Comparison of ENCODE assay signal across 19 cellular contexts in genomic region chr2:8628870-8629209, GRCh38. TPM values are rescaled to one million over a fixed set of nuclear protein-coding genes. Genes with fewer than 3 reads are reported as not detected.
DNase-seq lines count a peak whose midpoint lies in the region; ATAC-seq, FAIRE-seq and TF ChIP-seq lines count a peak whose summit lies in the region.
"Had no signal": no experiment of that assay in that cellular context is flagged by ENCODE, and none has a peak within 500 bp of the region (broad histone marks: within the 10 kb centered on the region; RNA-seq: fewer than 3 reads in every experiment).

No MANE protein-coding gene starts in this region.

- FAIRE-seq in GM12891 (lab: Jason Lieb, UNC): peak; percentile 66

- no peaks in the 10 kb centered on the region for H3K27me3 ChIP-seq in OCI-LY1 (ENCODE audit: insufficient read depth, low read length)
- H3K27me3 ChIP-seq in neural progenitor cell: no peaks in the 10 kb centered on the region
- H3K27me3 ChIP-seq: left lung, suprapubic skin had no signal

- H3K36me3 Mint-ChIP-seq in neural progenitor cell: no peaks in the 10 kb centered on the region
- H3K36me3 Mint-ChIP-seq: naive B cell had no signal

- DNase-seq in GM12891 (ENCODE audit: insufficient read length, low spot score) (no peak), neural progenitor cell (ENCODE audit: low spot score) (no peak), SHP77 treated with DMSO at 0.1 percent for 48 hours (lab: John Stamatoyannopoulos, UW) (no peak)
- DNase-seq in stimulated activated naive CD8-positive, alpha-beta T cell treated with anti-CD3 and anti-CD28 coated beads, Interleukin-15, Interleukin-2, amounts not matched to agents 100 U/mL and 50 U/mL, for 24 hours: no peak
- no peak for DNase-seq in central memory CD4-positive, alpha-beta T cell
- DNase-seq: amygdala, DMS79 treated with DMSO at 0.1 percent for 48 hours, KBM-7, naive B cell, NCI-H1092, retina, WERI-Rb-1 had no signal

- H4K20me1 ChIP-seq in OCI-LY1 (ENCODE audit: insufficient read depth, low read length) (no peaks in the 10 kb centered on the region), neural progenitor cell (ENCODE audit: low read depth) (no peaks in the 10 kb centered on the region)

- H3K27ac Mint-ChIP-seq in neural progenitor cell: peak overlapping the region; percentile 23
- H3K27ac Mint-ChIP-seq: activated T-helper 2 cell treated with anti-CD3 and anti-CD28 coated beads, Interferon-gamma antibody, Interleukin-2, Interleukin-4, amounts not matched to agents 10 μg/mL and 5 μg/mL and 100 μg/mL, durations not matched to agents 14 hours and 24 hours and 36 hours had no signal

- peak overlapping the region; percentile 43 for H3K4me3 ChIP-seq in OCI-LY1 (ENCODE audit: low read depth, low read length, poor library complexity, severe bottlenecking)
- H3K4me3 ChIP-seq in neural progenitor cell: no peak overlapping the region
- H3K4me3 ChIP-seq: left lung, suprapubic skin had no signal

- H3K9ac ChIP-seq in OCI-LY1 (ENCODE audit: low read length) (peak overlapping the region; percentile 64), neural progenitor cell (no peak overlapping the region)

- H3K79me2 ChIP-seq in OCI-LY1 (ENCODE audit: insufficient read depth, low read length) (no peaks in the 10 kb centered on the region), neural progenitor cell (ENCODE audit: low read depth) (no peaks in the 10 kb centered on the region)

- TF ChIP-seq CTCF in OCI-LY1 (IDR thresholded peaks at IDR 0.05; ENCODE audit: low read length) (no peak; the same call in 1 of the 2 replicates), neural progenitor cell (IDR thresholded peaks at IDR 0.05) (no peak)

- H3K9me2 ChIP-seq in OCI-LY1 (ENCODE audit: low read depth, low read length): no peaks in the 10 kb centered on the region

- H3K9me3 ChIP-seq in OCI-LY1 (ENCODE audit: low read length) (no peaks in the 10 kb centered on the region), neural progenitor cell (ENCODE audit: low read depth) (no peaks in the 10 kb centered on the region)
- H3K9me3 ChIP-seq: left lung, suprapubic skin had no signal

- no peaks in the 10 kb centered on the region for H3K9me3 Mint-ChIP-seq in neural progenitor cell
- H3K9me3 Mint-ChIP-seq: activated T-helper 2 cell treated with anti-CD3 and anti-CD28 coated beads, Interferon-gamma antibody, Interleukin-2, Interleukin-4, amounts not matched to agents 10 μg/mL and 5 μg/mL and 100 μg/mL, durations not matched to agents 14 hours and 24 hours and 36 hours; naive B cell had no signal

- H3K4me1 Mint-ChIP-seq in neural progenitor cell: peaks cover 44% of the 10 kb centered on the region

- H3K4me3 Mint-ChIP-seq in neural progenitor cell: no peak overlapping the region
- H3K4me3 Mint-ChIP-seq: naive B cell had no signal

- H3K27me3 Mint-ChIP-seq in neural progenitor cell (ENCODE audit: insufficient read depth, low read depth): peaks cover 9% of the 10 kb centered on the region

- H2AFZ ChIP-seq in OCI-LY1 (ENCODE audit: low read length): no peak overlapping the region
- no peak overlapping the region for H2AFZ ChIP-seq in neural progenitor cell (replicated peaks)

- peak; percentile 58 for ATAC-seq in GM21723 (IDR thresholded peaks at IDR 0.05; ENCODE audit: unreplicated experiment)
- no peak for ATAC-seq in stimulated activated naive CD8-positive, alpha-beta T cell treated with anti-CD3 and anti-CD28 coated beads, Interleukin-15, Interleukin-2, amounts not matched to agents 100 U/mL and 50 U/mL, for 24 hours
- no peak for ATAC-seq in HG03342 (IDR thresholded peaks at IDR 0.05; ENCODE audit: unreplicated experiment)
- ATAC-seq: left lung had no signal

- no peak for TF ChIP-seq POLR2A in GM12891 (IDR thresholded peaks at IDR 0.05; ENCODE audit: low read depth, low read length)

- H3K4me1 ChIP-seq in OCI-LY1 (ENCODE audit: insufficient read depth, low read length, severe bottlenecking): peaks cover 47% of the 10 kb centered on the region
- no peaks in the 10 kb centered on the region for H3K4me1 ChIP-seq in neural progenitor cell
- H3K4me1 ChIP-seq: left lung, suprapubic skin had no signal

- H3K4me2 ChIP-seq in OCI-LY1 (ENCODE audit: low read length) (peak overlapping the region; percentile 69), neural progenitor cell (no peak overlapping the region)

- H3F3A ChIP-seq in OCI-LY1 (ENCODE audit: insufficient read depth, low read length) (no peaks in the 10 kb centered on the region), neural progenitor cell (ENCODE audit: low read depth) (no peaks in the 10 kb centered on the region)

- peak overlapping the region; percentile 90 for H3K27ac ChIP-seq in OCI-LY1 (ENCODE audit: low read depth, low read length, poor library complexity, severe bottlenecking)
- H3K27ac ChIP-seq in neural progenitor cell: no peak overlapping the region
- H3K27ac ChIP-seq: left lung, RWPE1, suprapubic skin, WERI-Rb-1 had no signal

- H3K36me3 ChIP-seq in OCI-LY1 (ENCODE audit: insufficient read depth, low read length) (no peaks in the 10 kb centered on the region), neural progenitor cell (no peaks in the 10 kb centered on the region)
- H3K36me3 ChIP-seq: left lung, suprapubic skin, WERI-Rb-1 had no signal

TF ChIP-seq in GM12891, 5 proteins besides CTCF, POLR2A, EP300 and RAD21:
- TF ChIP-seq PAX5 (IDR thresholded peaks at IDR 0.05; ENCODE audit: insufficient read depth, low read length, severe bottlenecking) (no peak), POLR2AphosphoS5 (IDR thresholded peaks at IDR 0.05; ENCODE audit: low read depth, low read length) (no peak), POU2F2 (IDR thresholded peaks at IDR 0.05; ENCODE audit: low read depth, low read length) (no peak), TAF1 (IDR thresholded peaks at IDR 0.05; ENCODE audit: low read depth, low read length) (no peak), SPI1 (IDR thresholded peaks at IDR 0.05; ENCODE audit: low read depth, low read length) (no peak)

RNA-seq across cellular contexts. Expression of gene ID2, which starts 53.0 kb away (rescaled TPM):
- polyA plus RNA-seq in GM12891 (2012; ENCODE audit: low read depth, missing spikeins): 22.0 TPM
- 140 and 224 TPM in 2 replicates for total RNA-seq in neural progenitor cell (ENCODE audit: low replicate concordance)
